In genomic region chr9:136120119-136120393, GRCh38 we compare ENCODE assay signal across 10 cellular contexts. TPM values are rescaled to one million over a fixed set of nuclear protein-coding genes. Genes with fewer than 3 reads are reported as not detected.
DNase-seq lines count a peak whose midpoint lies in the region; ATAC-seq and TF ChIP-seq lines count a peak whose summit lies in the region.
"Had no signal": no experiment of that assay in that cellular context is flagged by ENCODE, and none has a peak within 500 bp of the region (broad histone marks: within the 10 kb centered on the region; RNA-seq: fewer than 3 reads in every experiment).

No MANE protein-coding gene starts in this region.

- H3K4me1 Mint-ChIP-seq in CD8-positive, alpha-beta T cell (ENCODE audit: low read depth): peaks cover 8% of the 10 kb centered on the region

- DNase-seq in CD8-positive, alpha-beta T cell: no peak
- DNase-seq in MG63 (no peak), NCI-H2107 treated with DMSO at 0.1 percent for 48 hours (lab: John Stamatoyannopoulos, UW; ENCODE audit: unreplicated experiment) (no peak)
- DNase-seq in effector memory CD4-positive, alpha-beta T cell: no peak
- DNase-seq: kidney had no signal

- peaks cover 26% of the 10 kb centered on the region for H3K4me1 ChIP-seq in CD8-positive, alpha-beta T cell (ENCODE audit: insufficient read depth, low read length)
- peaks cover 24% of the 10 kb centered on the region for H3K4me1 ChIP-seq in effector memory CD4-positive, alpha-beta T cell (ENCODE audit: control insufficient read depth, insufficient read depth, low read length, poor library complexity, severe bottlenecking)
- H3K4me1 ChIP-seq in neuron (ENCODE audit: insufficient read depth, low read length): peaks cover 20% of the 10 kb centered on the region

- no peak for TF ChIP-seq CTCF in CD8-positive, alpha-beta T cell (IDR thresholded peaks at IDR 0.05)

- no peak for ATAC-seq in CD8-positive, alpha-beta T cell
- ATAC-seq in HG02571 (IDR thresholded peaks at IDR 0.05; ENCODE audit: unreplicated experiment) (no peak), GM21367 (IDR thresholded peaks at IDR 0.05; ENCODE audit: unreplicated experiment) (no peak), HG02885 (IDR thresholded peaks at IDR 0.05; ENCODE audit: poor library complexity, unreplicated experiment) (no peak)

- H3K4me3 ChIP-seq in CD8-positive, alpha-beta T cell (ENCODE audit: low read depth, low read length): no peak overlapping the region
- H3K4me3 ChIP-seq in MG63 (peak overlapping the region; percentile 92), neuron (ENCODE audit: low read length) (peak overlapping the region; percentile 70)
- no peak overlapping the region for H3K4me3 ChIP-seq in effector memory CD4-positive, alpha-beta T cell (ENCODE audit: insufficient read depth, low read depth, low read length, poor library complexity, severe bottlenecking)

- CTCF ChIA-PET in CD8-positive, alpha-beta T cell (lab: Charles Lee): interaction anchor here (2.0 to 5.3 kb wide), 3 partner anchors 24 to 153 kb away, joined by 8 to 103 read pairs (median 47); partner anchors contain the start of gene NACC2

- peak overlapping the region; percentile 79 for H3K27ac Mint-ChIP-seq in CD8-positive, alpha-beta T cell

- H3K9me3 ChIP-seq in CD8-positive, alpha-beta T cell (ENCODE audit: low read length): no peaks in the 10 kb centered on the region
- H3K9me3 ChIP-seq in MG63 (no peaks in the 10 kb centered on the region), neuron (ENCODE audit: low read length) (no peaks in the 10 kb centered on the region)
- H3K9me3 ChIP-seq in effector memory CD4-positive, alpha-beta T cell (ENCODE audit: control insufficient read depth, low read length): no peaks in the 10 kb centered on the region

- POLR2A ChIA-PET in CD8-positive, alpha-beta T cell (lab: Charles Lee): interaction anchor here (3.8 kb wide), 1 partner anchor 12 kb away, joined by 38 read pairs; no protein-coding TSS in a partner anchor

- intact Hi-C loops in CD8-positive, alpha-beta T cell (cut with DNase I, micrococcal nuclease): loop anchor here in 1 of 2 experiments (10.0 kb wide), 1 partner anchor 515 kb away; no protein-coding TSS in a partner anchor

- H3K4me3 Mint-ChIP-seq in CD8-positive, alpha-beta T cell: peak overlapping the region; percentile 71

- H3K36me3 Mint-ChIP-seq in CD8-positive, alpha-beta T cell: peaks cover 7% of the 10 kb centered on the region
- H3K36me3 Mint-ChIP-seq: activated naive CD4-positive, alpha-beta T cell treated with anti-CD3 and anti-CD28 coated beads, Interleukin-2, amount 50 U/mL, for 72 hours had no signal

- no peak overlapping the region for H2AFZ ChIP-seq in neuron (ENCODE audit: low read depth, low read length)

- no peak overlapping the region for H3K27ac ChIP-seq in CD8-positive, alpha-beta T cell (ENCODE audit: low read depth, low read length)
- peak overlapping the region; percentile 87 for H3K27ac ChIP-seq in effector memory CD4-positive, alpha-beta T cell (ENCODE audit: insufficient read depth, low read length, poor library complexity, severe bottlenecking)

- no peaks in the 10 kb centered on the region for H3K9me3 Mint-ChIP-seq in CD8-positive, alpha-beta T cell

- H3K27me3 ChIP-seq in CD8-positive, alpha-beta T cell (ENCODE audit: insufficient read depth, low read length): no peaks in the 10 kb centered on the region
- no peaks in the 10 kb centered on the region for H3K27me3 ChIP-seq in MG63
- H3K27me3 ChIP-seq in effector memory CD4-positive, alpha-beta T cell (replicated peaks; ENCODE audit: control insufficient read depth, insufficient read depth, low read length, poor library complexity, severe bottlenecking): no peaks in the 10 kb centered on the region
- peaks cover 6% of the 10 kb centered on the region for H3K27me3 ChIP-seq in neuron (ENCODE audit: insufficient read depth, low read length)

- no peaks in the 10 kb centered on the region for H3K27me3 Mint-ChIP-seq in CD8-positive, alpha-beta T cell (ENCODE audit: low read depth)

- no peaks in the 10 kb centered on the region for H3K36me3 ChIP-seq in CD8-positive, alpha-beta T cell (ENCODE audit: insufficient read depth, low read length)
- H3K36me3 ChIP-seq in MG63 (peaks cover 30% of the 10 kb centered on the region), neuron (ENCODE audit: insufficient read depth, low read length) (peaks cover 4% of the 10 kb centered on the region)
- peaks cover 14% of the 10 kb centered on the region for H3K36me3 ChIP-seq in effector memory CD4-positive, alpha-beta T cell (ENCODE audit: control insufficient read depth, insufficient read depth, low read length)

RNA-seq across cellular contexts. Expression of gene TMEM250, which starts 1.4 kb away (rescaled TPM):
- total RNA-seq in CD8-positive, alpha-beta T cell: 1 to 10 TPM; 7.6 to 7.7 TPM
- total RNA-seq in MG63 (2014; rRNA removed; shearing (Covaris generic); ENCODE audit: low replicate concordance): 62.5 and 78.4 TPM in 2 replicates

RNA-seq across cellular contexts. Expression of gene NACC2, which starts 25.0 kb away (rescaled TPM):
- 1 to 10 TPM; 1.7 to 1.8 TPM for total RNA-seq in CD8-positive, alpha-beta T cell
- 13.4 and 22.4 TPM in 2 replicates for total RNA-seq in MG63 (2014; rRNA removed; shearing (Covaris generic); ENCODE audit: low replicate concordance)

Comparison
In these comparisons a context has a peak if more than half of its experiments do, and no peak if none do; other contexts are left out.
1. H3K4me3 ChIP-seq: peak in MG63 (single experiment) and neuron (single experiment); none in CD8-positive, alpha-beta T cell (single experiment) and effector memory CD4-positive, alpha-beta T cell (single experiment).